ENCODE assay signal across 8 cellular contexts in genomic region chr12:57243521-57244305, GRCh38. TPM values are rescaled to one million over a fixed set of nuclear protein-coding genes. Genes with fewer than 3 reads are reported as not detected.
DNase-seq lines count a peak whose midpoint lies in the region; ATAC-seq, FAIRE-seq and TF ChIP-seq lines count a peak whose summit lies in the region.

No MANE protein-coding gene starts in this region.

- no peak for TF ChIP-seq EP300 in Ishikawa (IDR thresholded peaks at IDR 0.05; ENCODE audit: borderline replicate concordance)

- TF ChIP-seq CTCF in D721Med (IDR thresholded peaks at IDR 0.05; ENCODE audit: insufficient read depth, missing control alignments), result peak; percentile 87
- TF ChIP-seq CTCF in RWPE2 (IDR thresholded peaks at IDR 0.05; ENCODE audit: poor library complexity, severe bottlenecking), result peak; percentile 75
- TF ChIP-seq CTCF in parathyroid adenoma (IDR thresholded peaks at IDR 0.05), result peak; percentile 82

- no peaks in the 10 kb centered on the region for H3K36me3 ChIP-seq in RWPE2 (ENCODE audit: low read depth)
- no peaks in the 10 kb centered on the region for H3K36me3 ChIP-seq in parathyroid adenoma (ENCODE audit: control insufficient read depth, insufficient read depth, low read length)

- no peaks in the 10 kb centered on the region for H3K4me1 ChIP-seq in RWPE2 (ENCODE audit: insufficient read depth, poor library complexity, severe bottlenecking)
- peaks cover 18% of the 10 kb centered on the region for H3K4me1 ChIP-seq in parathyroid adenoma

- H3K27me3 Mint-ChIP-seq in activated naive CD4-positive, alpha-beta T cell treated with anti-CD3 and anti-CD28 coated beads for 36 hours (ENCODE audit: low read depth), result peaks cover 35% of the 10 kb centered on the region

- FAIRE-seq in D721Med (lab: Jason Lieb, UNC), result no peak

- H3K4me3 ChIP-seq in RWPE2 (ENCODE audit: severe bottlenecking) (peak overlapping the region; percentile 33), parathyroid adenoma (ENCODE audit: low read depth, low read length) (peak overlapping the region; percentile 39)

- H3K4me3 Mint-ChIP-seq in activated naive CD4-positive, alpha-beta T cell treated with anti-CD3 and anti-CD28 coated beads for 36 hours, result peak overlapping the region; percentile 59

- no peaks in the 10 kb centered on the region for H3K79me2 ChIP-seq in parathyroid adenoma

- intact Hi-C loops in activated naive CD4-positive, alpha-beta T cell treated with anti-CD3 and anti-CD28 coated beads for 36 hours (cut with micrococcal nuclease), result loop anchor here (1.0 to 5.0 kb wide), 8 partner anchors 30 to 499 kb away; partner anchors contain the start of genes GLI1 and ZBTB39

- no peaks in the 10 kb centered on the region for H3K36me3 Mint-ChIP-seq in activated naive CD4-positive, alpha-beta T cell treated with anti-CD3 and anti-CD28 coated beads for 36 hours (ENCODE audit: low read depth)

- H3K27ac ChIP-seq in RWPE2 (ENCODE audit: poor library complexity, severe bottlenecking) (no peak overlapping the region), parathyroid adenoma (no peak overlapping the region)

- peak overlapping the region; percentile 21 for H2AFZ ChIP-seq in parathyroid adenoma

- H3K27ac Mint-ChIP-seq in activated naive CD4-positive, alpha-beta T cell treated with anti-CD3 and anti-CD28 coated beads for 36 hours, result no peak overlapping the region

- peak; percentile 87 for TF ChIP-seq RAD21 in Ishikawa (IDR thresholded peaks at IDR 0.05; ENCODE audit: low read depth)

- H3K4me2 ChIP-seq in parathyroid adenoma (ENCODE audit: low read length), result peak overlapping the region; percentile 57

- H3K9me3 ChIP-seq in RWPE2 (ENCODE audit: severe bottlenecking) (no peaks in the 10 kb centered on the region), parathyroid adenoma (ENCODE audit: control insufficient read depth, low read length) (no peaks in the 10 kb centered on the region)

- H3K4me1 Mint-ChIP-seq in activated naive CD4-positive, alpha-beta T cell treated with anti-CD3 and anti-CD28 coated beads for 36 hours (ENCODE audit: low read depth), result peaks cover 37% of the 10 kb centered on the region

- peak; percentile 13; the same call in 2 of the 3 replicates for ATAC-seq in RWPE2 (ENCODE audit: low read depth)
- no peak for ATAC-seq in GM21390 (IDR thresholded peaks at IDR 0.05; ENCODE audit: unreplicated experiment)

- peak; percentile 96 for DNase-seq in D721Med (ENCODE audit: insufficient read length, low spot score)
- peak; percentile 69 for DNase-seq in RWPE2 (ENCODE audit: low spot score)
- DNase-seq in activated naive CD4-positive, alpha-beta T cell treated with anti-CD3 and anti-CD28 coated beads for 36 hours, result peak; percentile 92
- DNase-seq in glomerular visceral epithelial cell (ENCODE audit: extremely low spot score), result peak; percentile 63
- peak; percentile 79 for DNase-seq in ureter (ENCODE audit: low spot score)

- H3K27me3 ChIP-seq in RWPE2 (ENCODE audit: insufficient read depth, poor library complexity, severe bottlenecking) (peaks cover 28% of the 10 kb centered on the region), parathyroid adenoma (ENCODE audit: control insufficient read depth, insufficient read depth, low read length) (peaks cover 3% of the 10 kb centered on the region)

- no peaks in the 10 kb centered on the region for H3K9me3 Mint-ChIP-seq in activated naive CD4-positive, alpha-beta T cell treated with anti-CD3 and anti-CD28 coated beads for 36 hours

- H3K9ac ChIP-seq in parathyroid adenoma, result no peak overlapping the region

- CTCF ChIA-PET in activated naive CD4-positive, alpha-beta T cell treated with anti-CD3 and anti-CD28 coated beads for 36 hours (lab: Charles Lee), result interaction anchor here (0.8 to 10.0 kb wide), 24 partner anchors 8 to 234 kb away, joined by 3 to 333 read pairs (median 6); partner anchors contain the start of genes GLI1, INHBE, NXPH4 and SHMT2

TF ChIP-seq in Ishikawa, 13 proteins besides CTCF, POLR2A, EP300 and RAD21:
- peak; percentile 51; the same call in 1 of the 2 replicates for TF ChIP-seq CREB1 (IDR thresholded peaks at IDR 0.05; ENCODE audit: low read depth)
- no peak; the same call in 1 of the 2 replicates for TF ChIP-seq ZBTB7A (IDR thresholded peaks at IDR 0.05; ENCODE audit: low read depth)
- TF ChIP-seq TCF12 (IDR thresholded peaks at IDR 0.05; ENCODE audit: low read depth), result peak; percentile 55; the same call in 1 of the 2 replicates
- 0 out of 2 replicates have a peak, but pooled peaks have one; percentile 32 for TF ChIP-seq TEAD4 (IDR thresholded peaks at IDR 0.05)
- TF ChIP-seq USF1 (IDR thresholded peaks at IDR 0.05), result no peak
- TF ChIP-seq MAX (IDR thresholded peaks at IDR 0.05), result no peak
- TF ChIP-seq NFIC (IDR thresholded peaks at IDR 0.05), result 0 out of 2 replicates have a peak, but pooled peaks have one; percentile 20
- TF ChIP-seq FOXM1 (IDR thresholded peaks at IDR 0.05; ENCODE audit: borderline replicate concordance, low read depth), result 0 out of 2 replicates have a peak, but pooled peaks have one; percentile 30
- TF ChIP-seq EGR1 (IDR thresholded peaks at IDR 0.05), result no peak

RNA-seq across cellular contexts. Expression of gene STAC3, which starts 7.3 kb away (rescaled TPM):
- total RNA-seq in activated naive CD4-positive, alpha-beta T cell treated with anti-CD3 and anti-CD28 coated beads for 36 hours, result 1 to 10 TPM in 1 of 2 experiments, under 1 TPM in 1; 0.93 to 1.5 TPM
- 3.0 TPM for total RNA-seq in ureter

RNA-seq across cellular contexts. Expression of gene SHMT2, which starts 14.2 kb away (rescaled TPM):
- 100 to 1,000 TPM; 542 to 552 TPM for total RNA-seq in activated naive CD4-positive, alpha-beta T cell treated with anti-CD3 and anti-CD28 coated beads for 36 hours
- 97.4 TPM for total RNA-seq in ureter

RNA-seq across cellular contexts. Expression of gene NXPH4, which starts 27.1 kb away (rescaled TPM):
- total RNA-seq in activated naive CD4-positive, alpha-beta T cell treated with anti-CD3 and anti-CD28 coated beads for 36 hours, result under 1 TPM; 0.25 to 0.79 TPM
- not detected for total RNA-seq in ureter
